ENCODE assay signal across 1 cellular context in the genomic region with DNA sequence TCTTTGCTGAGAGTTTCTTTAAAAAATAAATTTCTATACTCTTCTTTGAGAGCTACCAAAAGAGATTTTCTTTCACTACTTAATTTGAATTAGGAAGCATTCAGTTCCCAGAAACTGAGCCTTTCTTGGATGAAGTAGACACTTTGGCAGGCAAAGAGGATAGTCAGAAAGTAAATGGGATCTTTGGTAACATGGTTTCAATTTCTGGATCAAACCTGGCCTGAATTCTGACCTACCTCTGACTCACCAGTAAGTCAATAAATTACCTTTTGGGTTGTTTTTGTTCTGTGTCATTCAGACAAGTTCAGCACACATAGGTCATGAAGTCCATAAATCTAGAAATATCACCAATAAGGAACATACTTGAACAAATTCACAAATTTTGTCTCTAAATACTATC.
A peak's percentile ranks its signal among the peaks of the same experiment; 100 is the strongest.
TF ChIP-seq lines count a peak whose summit lies in the region.

No MANE protein-coding gene starts in this region.

TF ChIP-seq in SK-N-SH, 30 proteins besides CTCF, POLR2A, EP300 and RAD21 (continued from another document):
- TF ChIP-seq, protein P1, sequence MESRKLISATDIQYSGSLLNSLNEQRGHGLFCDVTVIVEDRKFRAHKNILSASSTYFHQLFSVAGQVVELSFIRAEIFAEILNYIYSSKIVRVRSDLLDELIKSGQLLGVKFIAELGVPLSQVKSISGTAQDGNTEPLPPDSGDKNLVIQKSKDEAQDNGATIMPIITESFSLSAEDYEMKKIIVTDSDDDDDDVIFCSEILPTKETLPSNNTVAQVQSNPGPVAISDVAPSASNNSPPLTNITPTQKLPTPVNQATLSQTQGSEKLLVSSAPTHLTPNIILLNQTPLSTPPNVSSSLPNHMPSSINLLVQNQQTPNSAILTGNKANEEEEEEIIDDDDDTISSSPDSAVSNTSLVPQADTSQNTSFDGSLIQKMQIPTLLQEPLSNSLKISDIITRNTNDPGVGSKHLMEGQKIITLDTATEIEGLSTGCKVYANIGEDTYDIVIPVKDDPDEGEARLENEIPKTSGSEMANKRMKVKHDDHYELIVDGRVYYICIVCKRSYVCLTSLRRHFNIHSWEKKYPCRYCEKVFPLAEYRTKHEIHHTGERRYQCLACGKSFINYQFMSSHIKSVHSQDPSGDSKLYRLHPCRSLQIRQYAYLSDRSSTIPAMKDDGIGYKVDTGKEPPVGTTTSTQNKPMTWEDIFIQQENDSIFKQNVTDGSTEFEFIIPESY (IDR thresholded peaks at IDR 0.05; ENCODE audit: borderline replicate concordance, low read depth) = no peak
- no peak for TF ChIP-seq NFIC (IDR thresholded peaks at IDR 0.05; ENCODE audit: borderline replicate concordance)
- peak; percentile 23; the same call in 1 of the 2 replicates for TF ChIP-seq FOSL2 (IDR thresholded peaks at IDR 0.05; ENCODE audit: borderline replicate concordance, low read depth)
- TF ChIP-seq MEF2A (IDR thresholded peaks at IDR 0.05; ENCODE audit: borderline replicate concordance, low read depth) = no peak
- no peak for TF ChIP-seq SMC3 (IDR thresholded peaks at IDR 0.05; ENCODE audit: low read depth, low read length)
- TF ChIP-seq CHD2 (IDR thresholded peaks at IDR 0.05; ENCODE audit: low read length, partially characterized antibody) = no peak
- TF ChIP-seq RFX5 (IDR thresholded peaks at IDR 0.05; ENCODE audit: low read length) = no peak
- no peak for TF ChIP-seq GATA2 (CRISPR knock-in tag; IDR thresholded peaks at IDR 0.05)
- TF ChIP-seq TCF12 (IDR thresholded peaks at IDR 0.05) = peak; percentile 66
- TF ChIP-seq POLR2AphosphoS5 (IDR thresholded peaks at IDR 0.05; ENCODE audit: low read depth, low read length) = no peak
- no peak for TF ChIP-seq FOXM1 (IDR thresholded peaks at IDR 0.05; ENCODE audit: low read depth)
- TF ChIP-seq JUND (IDR thresholded peaks at IDR 0.05) = no peak; the same call in 1 of the 2 replicates
- no peak for TF ChIP-seq ELF1 (IDR thresholded peaks at IDR 0.05)
- no peak for TF ChIP-seq TEAD4 (IDR thresholded peaks at IDR 0.05; ENCODE audit: borderline replicate concordance, insufficient read depth)
- no peak for TF ChIP-seq RCOR1 (IDR thresholded peaks at IDR 0.05; ENCODE audit: low read length)
- no peak for TF ChIP-seq NRF1 (IDR thresholded peaks at IDR 0.05; ENCODE audit: low read depth, low read length)
- TF ChIP-seq, protein P2, sequence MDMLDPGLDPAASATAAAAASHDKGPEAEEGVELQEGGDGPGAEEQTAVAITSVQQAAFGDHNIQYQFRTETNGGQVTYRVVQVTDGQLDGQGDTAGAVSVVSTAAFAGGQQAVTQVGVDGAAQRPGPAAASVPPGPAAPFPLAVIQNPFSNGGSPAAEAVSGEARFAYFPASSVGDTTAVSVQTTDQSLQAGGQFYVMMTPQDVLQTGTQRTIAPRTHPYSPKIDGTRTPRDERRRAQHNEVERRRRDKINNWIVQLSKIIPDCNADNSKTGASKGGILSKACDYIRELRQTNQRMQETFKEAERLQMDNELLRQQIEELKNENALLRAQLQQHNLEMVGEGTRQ (IDR thresholded peaks at IDR 0.05; ENCODE audit: borderline replicate concordance, low read depth, low read length) = no peak
- TF ChIP-seq MXI1 (IDR thresholded peaks at IDR 0.05; ENCODE audit: low read depth, low read length) = no peak
- TF ChIP-seq SIN3A (IDR thresholded peaks at IDR 0.05; ENCODE audit: borderline replicate concordance, low read depth, low read length) = no peak
- no peak for TF ChIP-seq RXRA (IDR thresholded peaks at IDR 0.05; ENCODE audit: borderline replicate concordance, low read depth)
